27 cellular contexts compared by ENCODE assay signal in the genomic region with DNA sequence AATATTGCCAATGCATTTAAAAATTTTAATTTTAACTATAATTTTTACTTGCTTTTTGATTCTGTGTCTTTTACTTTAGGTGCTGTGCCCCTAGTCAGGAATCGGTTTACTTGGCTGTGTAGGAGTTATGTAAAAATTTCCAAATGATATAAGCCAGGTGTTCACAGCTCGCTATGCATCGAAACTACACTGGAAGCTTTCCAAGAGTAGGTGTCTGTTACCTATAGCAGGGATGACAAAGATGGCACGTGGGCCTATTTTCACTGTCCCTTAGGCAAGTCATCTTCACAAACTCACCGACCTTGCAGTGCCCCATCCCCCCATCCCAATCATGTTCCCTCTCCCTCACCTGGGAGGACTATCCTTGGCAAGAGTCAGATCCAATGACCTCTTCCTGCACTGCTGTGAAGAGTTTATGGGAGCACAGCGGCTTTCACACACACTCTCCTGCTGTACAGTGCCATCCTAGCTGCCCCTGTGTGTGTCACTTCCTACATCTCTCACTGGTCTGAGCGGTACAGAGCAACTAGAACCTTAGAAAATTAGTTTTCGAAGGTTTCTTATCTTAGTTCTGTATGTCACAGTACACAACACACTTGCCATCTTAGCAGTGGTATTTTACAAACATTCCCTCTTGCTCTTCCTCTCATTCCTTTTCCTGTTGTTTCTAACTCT. TPM values are rescaled to one million over a fixed set of nuclear protein-coding genes. Genes with fewer than 3 reads are reported as not detected.
DNase-seq lines count a peak whose midpoint lies in the region; ATAC-seq, FAIRE-seq and TF ChIP-seq lines count a peak whose summit lies in the region.
"Had no signal": no experiment of that assay in that cellular context is flagged by ENCODE, and none has a peak within 500 bp of the region (broad histone marks: within the 10 kb centered on the region; RNA-seq: fewer than 3 reads in every experiment).

No MANE protein-coding gene starts in this region.

- H3K27ac Mint-ChIP-seq in activated naive CD8-positive, alpha-beta T cell, result peak overlapping the region; percentile 30
- no peak overlapping the region for H3K27ac Mint-ChIP-seq in activated naive CD8-positive, alpha-beta T cell treated with anti-CD3 and anti-CD28 coated beads, Interleukin-2, amount 50 U/mL, for 24 hours
- peak overlapping the region; percentile 4 for H3K27ac Mint-ChIP-seq in mesothelial cell of epicardium
- H3K27ac Mint-ChIP-seq: activated CD8-positive, alpha-beta T cell treated with anti-CD3 and anti-CD28 coated beads for 36 hours; activated T-helper 1 cell treated with anti-CD3 and anti-CD28 coated beads, Interleukin-12 subunit alpha, Interleukin-12 subunit beta, Interleukin-2, Interleukin-4 antibody, amounts not matched to agents 30 ng/mL and 10 ng/mL and 1 ng/mL, durations not matched to agents 14 hours and 24 hours and 36 hours; B cell had no signal

- TF ChIP-seq RAD21 in GM12878 (IDR thresholded peaks at IDR 0.05; ENCODE audit: insufficient read depth, low read depth, low read length), result no peak

- TF ChIP-seq POLR2A in GM12878 (IDR thresholded peaks at IDR 0.05; ENCODE audit: low read depth, low read length), result no peak

- intact Hi-C loops in GM12878 (cut with micrococcal nuclease; ENCODE audit: unreplicated experiment), result no loop called here

- no peak overlapping the region for H3K27ac ChIP-seq in GM12878 (ENCODE audit: control insufficient read depth, insufficient read depth)
- H3K27ac ChIP-seq: brain microvascular endothelial cell, gastrocnemius medialis, lower lobe of right lung, PC-9, skin epidermis had no signal

- SMC1A ChIA-PET in GM12878 (lab: Charles Lee; ENCODE audit: uncharacterized antibody, unreplicated experiment), result interaction anchor here (1.0 to 1.6 kb wide), 5 partner anchors 11 to 67 kb away, joined by 3 to 4 read pairs (median 3); no protein-coding TSS in a partner anchor

- H3K4me2 ChIP-seq in GM12878 (ENCODE audit: control insufficient read depth, insufficient read depth), result no peak overlapping the region
- H3K4me2 ChIP-seq: PC-9 had no signal

- H3K4me3 Mint-ChIP-seq in activated naive CD8-positive, alpha-beta T cell, result no peak overlapping the region
- no peak overlapping the region for H3K4me3 Mint-ChIP-seq in activated naive CD8-positive, alpha-beta T cell treated with anti-CD3 and anti-CD28 coated beads, Interleukin-2, amount 50 U/mL, for 24 hours
- no peak overlapping the region for H3K4me3 Mint-ChIP-seq in mesothelial cell of epicardium
- H3K4me3 Mint-ChIP-seq: activated CD8-positive, alpha-beta T cell treated with anti-CD3 and anti-CD28 coated beads for 36 hours; activated T-helper 1 cell treated with anti-CD3 and anti-CD28 coated beads, Interleukin-12 subunit alpha, Interleukin-12 subunit beta, Interleukin-2, Interleukin-4 antibody, amounts not matched to agents 30 ng/mL and 10 ng/mL and 1 ng/mL, durations not matched to agents 14 hours and 24 hours and 36 hours; B cell; CD8-positive, alpha-beta memory T cell; nephron progenitor cell had no signal

- RAD21 ChIA-PET in GM12878 (lab: Charles Lee; ENCODE audit: unreplicated experiment), result interaction anchor here (1.0 kb wide), 1 partner anchor 79 kb away, joined by 3 read pairs; no protein-coding TSS in a partner anchor

- peaks cover 3% of the 10 kb centered on the region for H3K9me3 Mint-ChIP-seq in activated naive CD8-positive, alpha-beta T cell (ENCODE audit: low read depth)
- no peaks in the 10 kb centered on the region for H3K9me3 Mint-ChIP-seq in activated naive CD8-positive, alpha-beta T cell treated with anti-CD3 and anti-CD28 coated beads, Interleukin-2, amount 50 U/mL, for 24 hours
- peaks cover 4% of the 10 kb centered on the region for H3K9me3 Mint-ChIP-seq in mesothelial cell of epicardium
- H3K9me3 Mint-ChIP-seq: activated T-helper 1 cell treated with anti-CD3 and anti-CD28 coated beads, Interleukin-12 subunit alpha, Interleukin-12 subunit beta, Interleukin-2, Interleukin-4 antibody, amounts not matched to agents 30 ng/mL and 10 ng/mL and 1 ng/mL, durations not matched to agents 14 hours and 24 hours and 36 hours; CD8-positive, alpha-beta memory T cell; nephron progenitor cell had no signal

- no peaks in the 10 kb centered on the region for H3K27me3 Mint-ChIP-seq in activated naive CD8-positive, alpha-beta T cell
- H3K27me3 Mint-ChIP-seq in activated naive CD8-positive, alpha-beta T cell treated with anti-CD3 and anti-CD28 coated beads, Interleukin-2, amount 50 U/mL, for 24 hours, result no peaks in the 10 kb centered on the region
- H3K27me3 Mint-ChIP-seq in mesothelial cell of epicardium (ENCODE audit: low read depth), result no peaks in the 10 kb centered on the region
- H3K27me3 Mint-ChIP-seq: activated CD8-positive, alpha-beta T cell treated with anti-CD3 and anti-CD28 coated beads for 36 hours; B cell had no signal

- TF ChIP-seq CTCF in GM12878 (IDR thresholded peaks at IDR 0.05 in 2 of 3, conservative IDR thresholded peaks at IDR 0.05 in 1 of 3; ENCODE audit: control insufficient read depth in 2 of 3, extremely low read depth in 1 of 3, insufficient read depth in 1 of 3, low read depth in 3 of 3, low read length in 3 of 3), result no peak
- TF ChIP-seq CTCF in mesothelial cell of epicardium (IDR thresholded peaks at IDR 0.05; ENCODE audit: unreplicated experiment), result no peak

- peaks cover 24% of the 10 kb centered on the region for H3K4me1 Mint-ChIP-seq in activated naive CD8-positive, alpha-beta T cell (ENCODE audit: low read depth)
- peaks cover 8% of the 10 kb centered on the region for H3K4me1 Mint-ChIP-seq in activated naive CD8-positive, alpha-beta T cell treated with anti-CD3 and anti-CD28 coated beads, Interleukin-2, amount 50 U/mL, for 24 hours
- peaks cover 31% of the 10 kb centered on the region for H3K4me1 Mint-ChIP-seq in mesothelial cell of epicardium
- H3K4me1 Mint-ChIP-seq: B cell had no signal

- no peak for ATAC-seq in activated naive CD8-positive, alpha-beta T cell treated with anti-CD3 and anti-CD28 coated beads, Interleukin-2, amount 50 U/mL, for 24 hours
- ATAC-seq in GM12878, result no peak
- ATAC-seq: gastrocnemius medialis; lower lobe of right lung; stimulated activated naive CD8-positive, alpha-beta T cell treated with anti-CD3 and anti-CD28 coated beads, Interleukin-15, Interleukin-2, amounts not matched to agents 100 U/mL and 50 U/mL, for 24 hours had no signal

- H3K9me3 ChIP-seq in GM12878 (replicated peaks; ENCODE audit: control insufficient read depth, insufficient read depth, low read length), result no peaks in the 10 kb centered on the region
- H3K9me3 ChIP-seq: gastrocnemius medialis, lower lobe of right lung, MG63 had no signal

- no peaks in the 10 kb centered on the region for H3K36me3 ChIP-seq in GM12878 (ENCODE audit: control insufficient read depth in 2 of 2, insufficient read depth in 2 of 2, low read length in 1 of 2)
- H3K36me3 ChIP-seq: brain microvascular endothelial cell, gastrocnemius medialis, lower lobe of right lung, MG63 had no signal

- no peaks in the 10 kb centered on the region for H3K79me2 ChIP-seq in GM12878 (ENCODE audit: control insufficient read depth, insufficient read depth, low read length)

- no peak overlapping the region for H3K9ac ChIP-seq in GM12878 (ENCODE audit: control insufficient read depth, insufficient read depth, low read length)

- WGBS in GM12878 (ENCODE audit: insufficient coverage, insufficient replicate concordance, low lambda C conversion rate, missing lambda C conversion rate), result 85% methylated on average over 8 of the region's 8 CpGs

- no peak overlapping the region for H3K4me3 ChIP-seq in GM12878
- H3K4me3 ChIP-seq: gastrocnemius medialis, lower lobe of right lung, MG63, PC-9, skin epidermis had no signal

- in situ Hi-C loops in GM12878 (cut with MboI), result no loop called here

- H2AFZ ChIP-seq in GM12878 (ENCODE audit: control insufficient read depth, low read depth, low read length), result no peak overlapping the region
- H2AFZ ChIP-seq: PC-9 had no signal

- H3K27me3 ChIP-seq in GM12878 (replicated peaks in 1 of 2; ENCODE audit: control insufficient read depth in 2 of 2, insufficient read depth in 2 of 2, low read length in 1 of 2), result no peaks in the 10 kb centered on the region
- H3K27me3 ChIP-seq: brain microvascular endothelial cell, gastrocnemius medialis, MG63 had no signal

- BruUV-seq in GM12878 (replicated peaks; lab: Mats Ljungman, UMichigan), result no TSS peak

- H3K4me1 ChIP-seq in GM12878 (ENCODE audit: control insufficient read depth, insufficient read depth, low read length), result peaks cover 3% of the 10 kb centered on the region
- H3K4me1 ChIP-seq: gastrocnemius medialis, lower lobe of right lung had no signal

- H3K36me3 Mint-ChIP-seq in activated naive CD8-positive, alpha-beta T cell, result no peaks in the 10 kb centered on the region
- H3K36me3 Mint-ChIP-seq in activated naive CD8-positive, alpha-beta T cell treated with anti-CD3 and anti-CD28 coated beads, Interleukin-2, amount 50 U/mL, for 24 hours (ENCODE audit: low read depth), result no peaks in the 10 kb centered on the region
- H3K36me3 Mint-ChIP-seq in mesothelial cell of epicardium, result peaks cover 3% of the 10 kb centered on the region

- no peak for TF ChIP-seq EP300 in GM12878 (IDR thresholded peaks at IDR 0.05; ENCODE audit: borderline replicate concordance in 1 of 2, control insufficient read depth in 1 of 2, low read depth in 2 of 2, low read length in 2 of 2)

- POLR2A ChIA-PET in GM12878 (lab: Charles Lee), result no interaction called here

- no peaks in the 10 kb centered on the region for H4K20me1 ChIP-seq in GM12878 (ENCODE audit: control insufficient read depth, insufficient read depth)

- FAIRE-seq in GM12878 (lab: Jason Lieb, UNC), result peak; percentile 7

- CTCF ChIA-PET in GM12878 (lab: Yijun Ruan, JAX), result no interaction called here

- no peak for DNase-seq in activated naive CD8-positive, alpha-beta T cell treated with anti-CD3 and anti-CD28 coated beads, Interleukin-2, amount 50 U/mL, for 24 hours
- DNase-seq in NCI-H1105 treated with DMSO at 0.1 percent for 48 hours (lab: John Stamatoyannopoulos, UW) (peak; percentile 49), GM12878 (ENCODE audit: low read depth, low spot score) (no peak), mesothelial cell of epicardium (ENCODE audit: low spot score in 2 of 2, unreplicated experiment in 2 of 2) (no peak), NCI-H146 (lab: John Stamatoyannopoulos, UW) (no peak)
- DNase-seq in stimulated activated CD4-positive, alpha-beta T cell treated with anti-CD3 and anti-CD28 coated beads, Interleukin-4, amount 100 ng/mL, for 4 hours, result no peak
- DNase-seq: ACHN; activated CD8-positive, alpha-beta memory T cell treated with anti-CD3 and anti-CD28 coated beads, Interleukin-2, amount 50 U/mL, for 48 hours; activated CD8-positive, alpha-beta T cell treated with anti-CD3 and anti-CD28 coated beads for 36 hours; activated naive CD4-positive, alpha-beta T cell treated with Interleukin-2 at 50 U/mL for 16 hours; amygdala; brain microvascular endothelial cell; CD8-positive, alpha-beta memory T cell; gastrocnemius medialis; kidney glomerular epithelial cell; lower lobe of right lung; MG63; NCI-H2029 treated with DMSO at 0.1 percent for 48 hours; NCI-H510A; nephron progenitor cell; PC-9; SHP77 treated with DMSO at 0.1 percent for 48 hours; stimulated activated naive CD8-positive, alpha-beta T cell treated with anti-CD3 and anti-CD28 coated beads, Interleukin-15, Interleukin-2, amounts not matched to agents 100 U/mL and 50 U/mL, for 24 hours had no signal

RNA-seq across cellular contexts. Expression of gene NAB1, which starts 49.2 kb away (rescaled TPM):
- 61.0 and 61.9 TPM in 2 replicates for total RNA-seq in GM12878 (2013; cell fraction: nucleolus; rRNA removed)
- 24.5 and 28.9 TPM in 2 replicates for total RNA-seq in GM12878 (2014; rRNA removed)
- 32.6 and 34.7 TPM in 2 replicates for total RNA-seq in GM12878 (2014; rRNA removed; fragmentation: Illumina TruSeq; extraction: Trizol)
- 30.5 and 33.2 TPM in 2 replicates for total RNA-seq in GM12878 (2021)
- polyA plus RNA-seq in GM12878 (2011; ENCODE audit: low read depth), result 14.6 TPM
- polyA plus RNA-seq in GM12878 (2011; rRNA removed), result 39.6 and 61.5 TPM in 2 replicates
- polyA plus RNA-seq in GM12878 (2011; cell fraction: cytosol; rRNA removed), result 16.9 TPM in 2 replicates
- 67.0 and 70.5 TPM in 2 replicates for polyA plus RNA-seq in GM12878 (2011; cell fraction: nucleus; rRNA removed)
- 18.3 and 20.1 TPM in 2 replicates for polyA plus RNA-seq in GM12878 (2012)
- polyA plus RNA-seq in GM12878 (2014; fragmentation: Illumina TruSeq; extraction: Trizol), result 28.1 and 37.0 TPM in 2 replicates
- 1 to 10 TPM; 4.5 to 4.9 TPM for polyA plus RNA-seq in GM12878 (2014; fragmentation: Nextera tagmentation; extraction: Ambion mirVana)
- 18.5 and 21.5 TPM in 2 replicates for polyA plus RNA-seq in GM12878 (2014; rRNA removed)
- polyA plus RNA-seq in GM12878 (2016; fragmentation: Nextera tagmentation; extraction: Ambion mirVana), result 10 to 100 TPM; 10.3 to 11.1 TPM
- 41.6 and 46.1 TPM in 2 replicates for polyA minus RNA-seq in GM12878 (2011; rRNA and poly(A)+ RNA removed)
- polyA minus RNA-seq in GM12878 (2011; cell fraction: cytosol; rRNA and poly(A)+ RNA removed), result 20.8 and 27.7 TPM in 2 replicates
- 23.0 and 28.8 TPM in 2 replicates for polyA minus RNA-seq in GM12878 (2011; cell fraction: nucleus; rRNA and poly(A)+ RNA removed)
- total RNA-seq in mesothelial cell of epicardium, result 66.5 to 71.6 TPM (median 66.8 TPM) in 3 replicates
